In the genomic region with DNA sequence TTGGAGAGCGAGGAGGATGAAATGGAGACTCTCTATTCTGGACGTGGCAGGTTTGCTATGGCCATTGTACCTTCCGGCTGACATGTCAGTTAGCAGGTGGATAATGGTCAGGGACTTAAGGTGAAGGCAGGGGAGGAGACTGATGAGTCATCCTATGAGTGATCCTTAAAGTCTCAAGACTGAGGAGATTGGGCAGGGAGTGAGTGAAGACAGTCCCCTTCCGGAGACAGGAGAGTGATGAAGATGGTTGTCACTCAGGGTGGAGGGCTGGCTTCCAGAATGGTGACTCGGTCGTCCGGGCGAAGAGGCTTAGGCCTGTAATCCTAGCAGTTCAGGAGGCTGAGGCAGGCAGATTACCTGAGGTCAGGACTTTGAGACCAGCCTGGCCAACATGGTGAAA, we compare ENCODE assay signal across 39 cellular contexts. TPM values are rescaled to one million over a fixed set of nuclear protein-coding genes. Genes with fewer than 3 reads are reported as not detected.
A peak's percentile ranks its signal among the peaks of the same experiment; 100 is the strongest.
DNase-seq lines count a peak whose midpoint lies in the region; ATAC-seq, FAIRE-seq and TF ChIP-seq lines count a peak whose summit lies in the region.
"Had no signal": no experiment of that assay in that cellular context is flagged by ENCODE, and none has a peak within 500 bp of the region (broad histone marks: within the 10 kb centered on the region; RNA-seq: fewer than 3 reads in every experiment).

No MANE protein-coding gene starts in this region.

- H3K4me1 Mint-ChIP-seq in stimulated activated effector memory CD8-positive, alpha-beta T cell treated with anti-CD3 and anti-CD28 coated beads, Interleukin-12 subunit alpha, Interleukin-12 subunit beta, amount 100 ng/mL, for 72 hours, result peaks cover 6% of the 10 kb centered on the region
- H3K4me1 Mint-ChIP-seq in activated naive CD8-positive, alpha-beta T cell treated with anti-CD3 and anti-CD28 coated beads for 36 hours, result no peaks in the 10 kb centered on the region
- H3K4me1 Mint-ChIP-seq: GM23338 had no signal

- ATAC-seq in A549, result no peak; a peak in 1 of 6 replicates
- ATAC-seq in RWPE2 (ENCODE audit: low read depth), result peak; percentile 77
- no peak for ATAC-seq in stimulated activated effector memory CD8-positive, alpha-beta T cell treated with anti-CD3 and anti-CD28 coated beads, Interleukin-12 subunit alpha, Interleukin-12 subunit beta, amount 100 ng/mL, for 72 hours
- ATAC-seq in HG02571 (IDR thresholded peaks at IDR 0.05; ENCODE audit: unreplicated experiment), result no peak
- ATAC-seq: GM23338, left lung had no signal

- no peaks in the 10 kb centered on the region for H3K36me3 Mint-ChIP-seq in stimulated activated effector memory CD8-positive, alpha-beta T cell treated with anti-CD3 and anti-CD28 coated beads, Interleukin-12 subunit alpha, Interleukin-12 subunit beta, amount 100 ng/mL, for 72 hours
- no peaks in the 10 kb centered on the region for H3K36me3 Mint-ChIP-seq in activated naive CD8-positive, alpha-beta T cell treated with anti-CD3 and anti-CD28 coated beads for 36 hours
- H3K36me3 Mint-ChIP-seq: CD4-positive, alpha-beta memory T cell had no signal

- WGBS in A549 (ENCODE audit: missing lambda C conversion rate), result 81% methylated on average over 8 of the region's 8 CpGs

- DNase-seq in A549 (ENCODE audit: low read depth in 1 of 2, low spot score in 1 of 2) (no peak), HPDE6-E6E7 (ENCODE audit: extremely low spot score) (peak; percentile 58), RWPE2 (ENCODE audit: low spot score) (no peak), islet precursor cell (peak; percentile 71), MV-4-11 (lab: John Stamatoyannopoulos, UW) (no peak)
- no peak for DNase-seq in stimulated activated effector memory CD8-positive, alpha-beta T cell treated with anti-CD3 and anti-CD28 coated beads, Interleukin-12 subunit alpha, Interleukin-12 subunit beta, amount 100 ng/mL, for 72 hours (ENCODE audit: low spot score in 2 of 2)
- DNase-seq in activated naive CD8-positive, alpha-beta T cell treated with anti-CD3 and anti-CD28 coated beads for 36 hours, result no peak
- DNase-seq: activated CD4-positive, alpha-beta memory T cell treated with anti-CD3 and anti-CD28 coated beads for 36 hours; activated CD4-positive, CD25-positive, alpha-beta regulatory T cell treated with anti-CD3 and anti-CD28 coated beads, Interleukin-2, amount 50 U/mL, for 72 hours; activated CD8-positive, alpha-beta memory T cell treated with anti-CD3 and anti-CD28 coated beads, Interleukin-2, amount 50 U/mL, for 4 hours; anterior cingulate cortex; CD4-positive, alpha-beta memory T cell; colonic mucosa; effector CD8-positive, alpha-beta T cell; EL; esophagus squamous epithelium; KBM-7; left lung; NCI-H1694; NCI-H2171; NCI-H524; occipital lobe; stomach; thyroid gland had no signal

- no peaks in the 10 kb centered on the region for H3K9me3 Mint-ChIP-seq in stimulated activated effector memory CD8-positive, alpha-beta T cell treated with anti-CD3 and anti-CD28 coated beads, Interleukin-12 subunit alpha, Interleukin-12 subunit beta, amount 100 ng/mL, for 72 hours
- H3K9me3 Mint-ChIP-seq in activated naive CD8-positive, alpha-beta T cell treated with anti-CD3 and anti-CD28 coated beads for 36 hours, result peaks cover 5% of the 10 kb centered on the region

- TF ChIP-seq CTCF in A549 (IDR thresholded peaks at IDR 0.05) (no peak), RWPE2 (IDR thresholded peaks at IDR 0.05; ENCODE audit: poor library complexity, severe bottlenecking) (no peak)

- TF ChIP-seq RAD21 in A549 (conservative IDR thresholded peaks at IDR 0.05 in 1 of 2, IDR thresholded peaks at IDR 0.05 in 1 of 2), result no peak

- POLR2A ChIA-PET in A549 (lab: Yijun Ruan, JAX), result no interaction called here

- H3K9me3 ChIP-seq in A549 (peaks cover 7% of the 10 kb centered on the region; the same call in 1 of the 3 replicates), RWPE2 (ENCODE audit: severe bottlenecking) (no peaks in the 10 kb centered on the region)
- H3K9me3 ChIP-seq: colonic mucosa, left lung, thyroid gland had no signal

- no peaks in the 10 kb centered on the region for H3K27me3 ChIP-seq in RWPE2 (ENCODE audit: insufficient read depth, poor library complexity, severe bottlenecking)
- H3K27me3 ChIP-seq: cardiac muscle cell, colonic mucosa, esophagus squamous epithelium, left lung, stomach, thyroid gland had no signal

- H3K27me3 Mint-ChIP-seq in activated naive CD8-positive, alpha-beta T cell treated with anti-CD3 and anti-CD28 coated beads for 36 hours, result no peaks in the 10 kb centered on the region
- H3K27me3 Mint-ChIP-seq: activated CD4-positive, alpha-beta memory T cell treated with anti-CD3 and anti-CD28 coated beads for 36 hours; activated naive CD4-positive, alpha-beta T cell treated with anti-CD3 and anti-CD28 coated beads, Interleukin-2, amount 50 U/mL, for 24 hours; CD4-positive, alpha-beta memory T cell had no signal

- H3K36me3 ChIP-seq in RWPE2 (ENCODE audit: low read depth), result no peaks in the 10 kb centered on the region
- H3K36me3 ChIP-seq: cardiac muscle cell, colonic mucosa, esophagus squamous epithelium, left lung, stomach, thyroid gland had no signal

- TF ChIP-seq POLR2A in A549 (IDR thresholded peaks at IDR 0.05; ENCODE audit: low read length), result no peak

- CTCF ChIA-PET in A549 (lab: Yijun Ruan, JAX), result interaction anchor here (0.6 to 1.2 kb wide), 3 partner anchors 27 to 1502 kb away, joined by 3 to 5 read pairs (median 4); no protein-coding TSS in a partner anchor

- H3K27ac Mint-ChIP-seq in stimulated activated effector memory CD8-positive, alpha-beta T cell treated with anti-CD3 and anti-CD28 coated beads, Interleukin-12 subunit alpha, Interleukin-12 subunit beta, amount 100 ng/mL, for 72 hours, result no peak overlapping the region
- no peak overlapping the region for H3K27ac Mint-ChIP-seq in activated naive CD8-positive, alpha-beta T cell treated with anti-CD3 and anti-CD28 coated beads for 36 hours
- H3K27ac Mint-ChIP-seq: activated CD4-positive, alpha-beta memory T cell treated with anti-CD3 and anti-CD28 coated beads for 36 hours; activated naive CD4-positive, alpha-beta T cell treated with anti-CD3 and anti-CD28 coated beads, Interleukin-2, amount 50 U/mL, for 24 hours; activated T-helper 1 cell treated with anti-CD3 and anti-CD28 coated beads, Interleukin-12 subunit alpha, Interleukin-12 subunit beta, Interleukin-2, Interleukin-4 antibody, amounts not matched to agents 30 ng/mL and 10 ng/mL and 1 ng/mL, durations not matched to agents 14 hours and 24 hours and 36 hours; CD4-positive, alpha-beta memory T cell; GM23338 had no signal

- TF ChIP-seq EP300 in A549 (IDR thresholded peaks at IDR 0.05), result no peak

- no peak overlapping the region for H3K4me3 Mint-ChIP-seq in stimulated activated effector memory CD8-positive, alpha-beta T cell treated with anti-CD3 and anti-CD28 coated beads, Interleukin-12 subunit alpha, Interleukin-12 subunit beta, amount 100 ng/mL, for 72 hours
- H3K4me3 Mint-ChIP-seq in activated naive CD8-positive, alpha-beta T cell treated with anti-CD3 and anti-CD28 coated beads for 36 hours, result no peak overlapping the region
- H3K4me3 Mint-ChIP-seq: activated CD4-positive, alpha-beta memory T cell treated with anti-CD3 and anti-CD28 coated beads for 36 hours; activated naive CD4-positive, alpha-beta T cell treated with anti-CD3 and anti-CD28 coated beads, Interleukin-2, amount 50 U/mL, for 24 hours; activated T-helper 1 cell treated with anti-CD3 and anti-CD28 coated beads, Interleukin-12 subunit alpha, Interleukin-12 subunit beta, Interleukin-2, Interleukin-4 antibody, amounts not matched to agents 30 ng/mL and 10 ng/mL and 1 ng/mL, durations not matched to agents 14 hours and 24 hours and 36 hours; CD4-positive, alpha-beta memory T cell; GM23338; T-helper 1 cell treated with Interleukin-12 subunit alpha and Interleukin-12 subunit beta and Interleukin-4 antibody, amounts not matched to agents 30 μg/mL and 1 μg/mL, for 36 hours had no signal

- no peak overlapping the region for H3K4me3 ChIP-seq in A549
- no peak overlapping the region for H3K4me3 ChIP-seq in RWPE2 (ENCODE audit: severe bottlenecking)
- H3K4me3 ChIP-seq: cardiac muscle cell, colonic mucosa, esophagus squamous epithelium, GM23338, left lung, SK-N-MC, stomach, thyroid gland had no signal

- no peak overlapping the region for H3K4me2 ChIP-seq in A549
- H3K4me2 ChIP-seq: GM23338 had no signal

- FAIRE-seq in A549 (lab: Jason Lieb, UNC), result no peak
- FAIRE-seq: frontal cortex, GM12891, TTC549 had no signal

- H3K27ac ChIP-seq in A549, result no peak overlapping the region
- no peak overlapping the region for H3K27ac ChIP-seq in RWPE2 (ENCODE audit: poor library complexity, severe bottlenecking)
- H3K27ac ChIP-seq: cardiac muscle cell, colonic mucosa, esophagus squamous epithelium, left lung, SK-N-MC, stomach, thyroid gland had no signal

- H3K4me1 ChIP-seq in A549 (no peaks in the 10 kb centered on the region), RWPE2 (ENCODE audit: insufficient read depth, poor library complexity, severe bottlenecking) (no peaks in the 10 kb centered on the region)
- H3K4me1 ChIP-seq: colonic mucosa, esophagus squamous epithelium, left lung, thyroid gland had no signal

TF ChIP-seq in A549, 52 proteins besides CTCF, POLR2A, EP300 and RAD21:
- no peak for TF ChIP-seq FOSL2 (IDR thresholded peaks at IDR 0.05)
- peak; percentile 65 for TF ChIP-seq FOSL2 (CRISPR knock-in tag; IDR thresholded peaks at IDR 0.05)
- no peak for TF ChIP-seq CBX8 (IDR thresholded peaks at IDR 0.05)

RNA-seq across cellular contexts. Expression of a gene that starts 49.8 kb away (rescaled TPM):
- polyA plus RNA-seq in A549 (2011; rRNA removed) (0.04 and 0.05 TPM in 2 replicates), A549 (2017; fragmentation: RNase III; extraction: RNeasy Plus Mini Kit Qiagen cat#74134 plus additional on column Dnase treatment) (not detected in 3 replicates)
- polyA plus RNA-seq in A549 (2012; cell fraction: cytosol; rRNA removed), result 0.03 and 0.04 TPM in 2 replicates
- not detected in 2 replicates for polyA plus RNA-seq in A549 (2012; cell fraction: nucleus; rRNA removed)
- not detected in 2 replicates for polyA minus RNA-seq in A549 (2011; rRNA and poly(A)+ RNA removed)
- not detected for total RNA-seq in activated naive CD8-positive, alpha-beta T cell treated with anti-CD3 and anti-CD28 coated beads for 36 hours
- total RNA-seq: activated CD4-positive, alpha-beta memory T cell treated with anti-CD3 and anti-CD28 coated beads for 36 hours; activated T-helper 1 cell treated with anti-CD3 and anti-CD28 coated beads, Interleukin-12 subunit alpha, Interleukin-12 subunit beta, Interleukin-2, Interleukin-4 antibody, amounts not matched to agents 30 ng/mL and 10 ng/mL and 1 ng/mL, durations not matched to agents 14 hours and 24 hours and 36 hours; cardiac muscle cell; CD4-positive, alpha-beta memory T cell; colonic mucosa; esophagus squamous epithelium; frontal cortex; GM23338; HT-29; left lung; mesenteric fat pad; myocyte; occipital lobe; pulmonary artery endothelial cell; skeletal muscle tissue; stomach; thyroid gland had no signal
- polyA plus RNA-seq: CD4-positive, alpha-beta memory T cell; stomach had no signal

RNA-seq across cellular contexts. Expression of a gene that starts 54.3 kb away (rescaled TPM):
- 210 and 258 TPM in 2 replicates for polyA plus RNA-seq in A549 (2011; rRNA removed)
- 82.0 and 86.9 TPM in 2 replicates for polyA plus RNA-seq in A549 (2012; cell fraction: cytosol; rRNA removed)
- 29.5 and 37.7 TPM in 2 replicates for polyA plus RNA-seq in A549 (2012; cell fraction: nucleus; rRNA removed)
- polyA plus RNA-seq in A549 (2017; fragmentation: RNase III; extraction: RNeasy Plus Mini Kit Qiagen cat#74134 plus additional on column Dnase treatment), result 131 to 139 TPM (median 131 TPM) in 3 replicates
- 76.3 and 80.2 TPM in 2 replicates for polyA minus RNA-seq in A549 (2011; rRNA and poly(A)+ RNA removed)
- 100 to 1,000 TPM; 260 to 270 TPM for total RNA-seq in activated naive CD8-positive, alpha-beta T cell treated with anti-CD3 and anti-CD28 coated beads for 36 hours

Comparison
In these comparisons a context has a peak if more than half of its experiments do, and no peak if none do; other contexts are left out.
1. DNase-seq: peak in HPDE6-E6E7 (single experiment) and islet precursor cell (single experiment); none in A549 (0 of 2), RWPE2 (single experiment), stimulated activated effector memory CD8-positive, alpha-beta T cell treated with anti-CD3 and anti-CD28 coated beads, Interleukin-12 subunit alpha, Interleukin-12 subunit beta, amount 100 ng/mL, for 72 hours (0 of 2), MV-4-11 (single experiment) and activated naive CD8-positive, alpha-beta T cell treated with anti-CD3 and anti-CD28 coated beads for 36 hours (single experiment).